Comparison of ENCODE assay signal across 1 cellular context in the genomic region with DNA sequence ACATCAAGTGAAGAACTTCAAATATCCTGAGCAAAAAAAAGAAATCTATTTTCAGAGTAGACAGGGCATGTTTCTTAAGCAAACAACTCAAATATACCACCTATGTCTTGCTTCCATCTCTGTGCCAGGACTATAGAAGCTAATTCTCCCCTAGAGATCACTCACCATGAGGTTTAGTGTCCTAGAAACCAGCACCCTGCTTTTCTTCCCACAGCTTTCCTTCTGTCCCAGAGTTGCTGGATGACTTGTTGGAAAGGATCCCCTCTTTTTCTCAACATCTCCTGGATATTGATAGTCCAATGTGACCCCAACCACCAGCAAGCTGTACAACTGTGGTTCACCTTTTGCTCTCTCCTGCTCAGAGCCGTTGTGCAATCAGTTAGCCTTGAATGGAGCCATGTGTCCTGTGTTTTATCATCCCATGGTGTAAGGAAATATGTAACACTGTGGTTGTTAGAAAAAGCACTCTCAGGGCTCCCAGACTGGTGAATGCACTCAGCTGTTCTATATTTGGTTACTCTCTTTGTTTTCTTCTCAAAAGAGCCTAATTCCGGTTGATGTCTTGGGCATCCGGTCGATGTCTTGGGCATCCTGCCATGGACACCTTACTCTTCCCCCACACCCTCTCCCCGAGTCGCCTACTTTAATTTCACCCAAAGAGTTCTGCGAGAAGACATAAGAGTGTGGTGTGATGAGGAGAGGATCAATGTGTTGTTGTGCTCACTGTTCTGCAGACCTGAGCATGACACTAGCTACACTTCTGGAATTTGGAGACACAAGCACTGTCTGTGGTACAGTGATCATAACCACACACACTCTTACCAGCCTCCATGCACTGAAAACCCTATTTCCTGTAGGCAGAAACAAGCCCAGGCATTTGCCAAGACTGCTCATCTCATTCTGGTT.
A peak's percentile ranks its signal among the peaks of the same experiment; 100 is the strongest.
TF ChIP-seq lines count a peak whose summit lies in the region.

No MANE protein-coding gene starts in this region.

TF ChIP-seq in HepG2, 621 proteins besides CTCF, POLR2A, EP300 and RAD21 (continued from another document and continues in another):
- TF ChIP-seq AHDC1 (CRISPR knock-in tag; IDR thresholded peaks at IDR 0.05; ENCODE audit: borderline replicate concordance): peak; percentile 91
- 0 out of 2 replicates have a peak, but pooled peaks have one; percentile 29 for TF ChIP-seq ERF (CRISPR knock-in tag; IDR thresholded peaks at IDR 0.05)
- TF ChIP-seq PATZ1 (CRISPR knock-in tag; IDR thresholded peaks at IDR 0.05): peak; percentile 53
- TF ChIP-seq RNF2 (conservative IDR thresholded peaks at IDR 0.05; ENCODE audit: low read depth): no peak
- TF ChIP-seq, protein P1, sequence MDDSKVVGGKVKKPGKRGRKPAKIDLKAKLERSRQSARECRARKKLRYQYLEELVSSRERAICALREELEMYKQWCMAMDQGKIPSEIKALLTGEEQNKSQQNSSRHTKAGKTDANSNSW (CRISPR knock-in tag; IDR thresholded peaks at IDR 0.05; ENCODE audit: borderline replicate concordance): no peak
- TF ChIP-seq ZNF589 (CRISPR knock-in tag; conservative IDR thresholded peaks at IDR 0.05): no peak
- 0 out of 2 replicates have a peak, but pooled peaks have one; percentile 32 for TF ChIP-seq ZNF431 (CRISPR knock-in tag; IDR thresholded peaks at IDR 0.05; ENCODE audit: borderline replicate concordance, low read depth)
- no peak for TF ChIP-seq ZNF510 (CRISPR knock-in tag; IDR thresholded peaks at IDR 0.05; ENCODE audit: low read depth)
- TF ChIP-seq HDAC2 (CRISPR knock-in tag; IDR thresholded peaks at IDR 0.05): peak; percentile 78
- TF ChIP-seq ZBTB43 (CRISPR knock-in tag; conservative IDR thresholded peaks at IDR 0.05): peak; percentile 76
- 0 out of 2 replicates have a peak, but pooled peaks have one; percentile 46 for TF ChIP-seq ISL2 (CRISPR knock-in tag; IDR thresholded peaks at IDR 0.05)
- no peak for TF ChIP-seq KAT2B (IDR thresholded peaks at IDR 0.05; ENCODE audit: borderline replicate concordance, low read depth, low read length)
- TF ChIP-seq, protein P2, sequence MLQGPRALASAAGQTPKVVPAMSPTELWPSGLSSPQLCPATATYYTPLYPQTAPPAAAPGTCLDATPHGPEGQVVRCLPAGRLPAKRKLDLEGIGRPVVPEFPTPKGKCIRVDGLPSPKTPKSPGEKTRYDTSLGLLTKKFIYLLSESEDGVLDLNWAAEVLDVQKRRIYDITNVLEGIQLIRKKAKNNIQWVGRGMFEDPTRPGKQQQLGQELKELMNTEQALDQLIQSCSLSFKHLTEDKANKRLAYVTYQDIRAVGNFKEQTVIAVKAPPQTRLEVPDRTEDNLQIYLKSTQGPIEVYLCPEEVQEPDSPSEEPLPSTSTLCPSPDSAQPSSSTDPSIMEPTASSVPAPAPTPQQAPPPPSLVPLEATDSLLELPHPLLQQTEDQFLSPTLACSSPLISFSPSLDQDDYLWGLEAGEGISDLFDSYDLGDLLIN (CRISPR knock-in tag; IDR thresholded peaks at IDR 0.05; ENCODE audit: borderline replicate concordance): no peak
- TF ChIP-seq KLF11 (CRISPR knock-in tag; IDR thresholded peaks at IDR 0.05): 0 out of 2 replicates have a peak, but pooled peaks have one; percentile 58
- peak; percentile 62; the same call in 1 of the 2 replicates for TF ChIP-seq ZNF317 (CRISPR knock-in tag; IDR thresholded peaks at IDR 0.05)
- no peak for TF ChIP-seq ZFP1 (CRISPR knock-in tag; IDR thresholded peaks at IDR 0.05)
- TF ChIP-seq CEBPB (IDR thresholded peaks at IDR 0.05; ENCODE audit: borderline replicate concordance, low read depth, low read length): peak; percentile 99
- TF ChIP-seq GATAD2A (CRISPR knock-in tag; IDR thresholded peaks at IDR 0.05): peak; percentile 94
- TF ChIP-seq HNRNPL (IDR thresholded peaks at IDR 0.05; ENCODE audit: low read depth, low read length): no peak
- peak; percentile 51; the same call in 1 of the 2 replicates for TF ChIP-seq ZNF580 (CRISPR knock-in tag; IDR thresholded peaks at IDR 0.05; ENCODE audit: borderline replicate concordance, low read depth)
- TF ChIP-seq, protein P3, sequence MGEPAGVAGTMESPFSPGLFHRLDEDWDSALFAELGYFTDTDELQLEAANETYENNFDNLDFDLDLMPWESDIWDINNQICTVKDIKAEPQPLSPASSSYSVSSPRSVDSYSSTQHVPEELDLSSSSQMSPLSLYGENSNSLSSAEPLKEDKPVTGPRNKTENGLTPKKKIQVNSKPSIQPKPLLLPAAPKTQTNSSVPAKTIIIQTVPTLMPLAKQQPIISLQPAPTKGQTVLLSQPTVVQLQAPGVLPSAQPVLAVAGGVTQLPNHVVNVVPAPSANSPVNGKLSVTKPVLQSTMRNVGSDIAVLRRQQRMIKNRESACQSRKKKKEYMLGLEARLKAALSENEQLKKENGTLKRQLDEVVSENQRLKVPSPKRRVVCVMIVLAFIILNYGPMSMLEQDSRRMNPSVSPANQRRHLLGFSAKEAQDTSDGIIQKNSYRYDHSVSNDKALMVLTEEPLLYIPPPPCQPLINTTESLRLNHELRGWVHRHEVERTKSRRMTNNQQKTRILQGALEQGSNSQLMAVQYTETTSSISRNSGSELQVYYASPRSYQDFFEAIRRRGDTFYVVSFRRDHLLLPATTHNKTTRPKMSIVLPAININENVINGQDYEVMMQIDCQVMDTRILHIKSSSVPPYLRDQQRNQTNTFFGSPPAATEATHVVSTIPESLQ (CRISPR knock-in tag; conservative IDR thresholded peaks at IDR 0.05): no peak
- peak; percentile 82 for TF ChIP-seq CBX5 (CRISPR knock-in tag; IDR thresholded peaks at IDR 0.05; ENCODE audit: borderline replicate concordance)
- TF ChIP-seq ZNF776 (CRISPR knock-in tag; IDR thresholded peaks at IDR 0.05): no peak
- no peak for TF ChIP-seq ZNF225 (CRISPR knock-in tag; IDR thresholded peaks at IDR 0.05)
- no peak for TF ChIP-seq SMARCE1 (IDR thresholded peaks at IDR 0.05; ENCODE audit: borderline replicate concordance)
- TF ChIP-seq IRF2 (CRISPR knock-in tag; IDR thresholded peaks at IDR 0.05): peak; percentile 80
- TF ChIP-seq TARDBP (CRISPR knock-in tag; IDR thresholded peaks at IDR 0.05): peak; percentile 60; the same call in 1 of the 2 replicates
- peak; percentile 99 for TF ChIP-seq CEBPG (CRISPR knock-in tag; IDR thresholded peaks at IDR 0.05)
- peak; percentile 63; the same call in 1 of the 2 replicates for TF ChIP-seq SIN3A (IDR thresholded peaks at IDR 0.05; ENCODE audit: borderline replicate concordance, low read depth, low read length)
- 0 out of 2 replicates have a peak, but pooled peaks have one; percentile 25 for TF ChIP-seq KDM3A (CRISPR knock-in tag; IDR thresholded peaks at IDR 0.05; ENCODE audit: low read depth)
- TF ChIP-seq NFRKB (IDR thresholded peaks at IDR 0.05): no peak
- 0 out of 2 replicates have a peak, but pooled peaks have one; percentile 35 for TF ChIP-seq ZNF350 (CRISPR knock-in tag; IDR thresholded peaks at IDR 0.05; ENCODE audit: borderline replicate concordance, low read depth)
- no peak for TF ChIP-seq ZNF274 (CRISPR knock-in tag; IDR thresholded peaks at IDR 0.05)
- 0 out of 2 replicates have a peak, but pooled peaks have one; percentile 38 for TF ChIP-seq CREM (IDR thresholded peaks at IDR 0.05)
- TF ChIP-seq CREM (CRISPR knock-in tag; IDR thresholded peaks at IDR 0.05): no peak
- TF ChIP-seq, protein P4, sequence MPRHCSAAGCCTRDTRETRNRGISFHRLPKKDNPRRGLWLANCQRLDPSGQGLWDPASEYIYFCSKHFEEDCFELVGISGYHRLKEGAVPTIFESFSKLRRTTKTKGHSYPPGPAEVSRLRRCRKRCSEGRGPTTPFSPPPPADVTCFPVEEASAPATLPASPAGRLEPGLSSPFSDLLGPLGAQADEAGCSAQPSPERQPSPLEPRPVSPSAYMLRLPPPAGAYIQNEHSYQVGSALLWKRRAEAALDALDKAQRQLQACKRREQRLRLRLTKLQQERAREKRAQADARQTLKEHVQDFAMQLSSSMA (CRISPR knock-in tag; IDR thresholded peaks at IDR 0.05): no peak
- TF ChIP-seq PAXIP1 (CRISPR knock-in tag; conservative IDR thresholded peaks at IDR 0.05): peak; percentile 80
